In the genomic region with DNA sequence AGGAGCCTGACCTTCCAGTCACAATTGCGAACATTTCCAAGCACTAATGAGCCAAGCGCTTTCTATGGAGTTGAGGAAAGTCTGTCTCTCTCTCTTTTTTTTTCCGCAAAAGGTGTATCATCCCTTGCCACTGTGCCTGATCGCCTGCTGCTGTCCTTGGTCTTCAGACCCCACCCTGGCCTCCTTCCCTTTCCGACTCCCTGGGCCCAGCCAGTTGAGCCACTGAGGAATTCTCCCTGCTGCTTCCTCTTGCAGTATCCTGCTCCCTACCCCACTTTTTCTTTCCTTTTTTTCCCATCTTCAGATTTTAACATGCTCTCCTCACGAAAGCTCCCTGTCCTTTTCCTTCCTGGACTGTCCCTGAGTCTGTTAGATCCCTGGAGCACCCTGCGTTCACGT, we compare ENCODE assay signal across 24 cellular contexts.
A peak's percentile ranks its signal among the peaks of the same experiment; 100 is the strongest.
DNase-seq lines count a peak whose midpoint lies in the region; ATAC-seq and TF ChIP-seq lines count a peak whose summit lies in the region.
"Had no signal": no experiment of that assay in that cellular context is flagged by ENCODE, and none has a peak within 500 bp of the region (broad histone marks: within the 10 kb centered on the region; RNA-seq: fewer than 3 reads in every experiment).

No MANE protein-coding gene starts in this region.

- WGBS in heart left ventricle, 4 donors = 64 to 80% (median 72%) methylated on average over 8 of the region's 8 CpGs
- 80 to 84% methylated on average over 8 of the region's 8 CpGs for WGBS in esophagus squamous epithelium, 2 donors
- WGBS in suprapubic skin = 71% methylated on average over 8 of the region's 8 CpGs

- H3K27ac Mint-ChIP-seq in nephron progenitor cell = peak overlapping the region; percentile 31
- H3K27ac Mint-ChIP-seq: activated CD4-positive, alpha-beta memory T cell treated with anti-CD3 and anti-CD28 coated beads for 36 hours; activated naive CD4-positive, alpha-beta T cell treated with anti-CD3 and anti-CD28 coated beads, Interleukin-2, amount 10 ng/mL, durations not matched to agents 7 days and 5 days; T-helper 1 cell treated with Interleukin-12 subunit alpha and Interleukin-12 subunit beta and Interleukin-4 antibody, amounts not matched to agents 30 μg/mL and 1 μg/mL, for 36 hours had no signal

- TF ChIP-seq EP300 in suprapubic skin (IDR thresholded peaks at IDR 0.05) = no peak

- ATAC-seq in heart left ventricle = no peak
- ATAC-seq in left ventricle myocardium superior = no peak
- ATAC-seq in HG03039 (IDR thresholded peaks at IDR 0.05; ENCODE audit: unreplicated experiment) = no peak
- ATAC-seq: activated CD4-positive, CD25-positive, alpha-beta regulatory T cell treated with anti-CD3 and anti-CD28 coated beads, Interleukin-2, amount 50 U/mL, for 24 hours; esophagus mucosa had no signal

- H3K36me3 Mint-ChIP-seq in nephron progenitor cell (ENCODE audit: low read depth) = peaks cover 10% of the 10 kb centered on the region
- H3K36me3 Mint-ChIP-seq: activated naive CD4-positive, alpha-beta T cell treated with anti-CD3 and anti-CD28 coated beads, Interleukin-2, amount 10 ng/mL, durations not matched to agents 7 days and 5 days had no signal

- no peaks in the 10 kb centered on the region for H3K36me3 ChIP-seq in heart left ventricle
- H3K36me3 ChIP-seq in esophagus squamous epithelium = no peaks in the 10 kb centered on the region
- no peaks in the 10 kb centered on the region for H3K36me3 ChIP-seq in suprapubic skin
- H3K36me3 ChIP-seq: brain microvascular endothelial cell, neutrophil had no signal

- no peaks in the 10 kb centered on the region for H3K9me3 Mint-ChIP-seq in nephron progenitor cell
- H3K9me3 Mint-ChIP-seq: activated CD4-positive, alpha-beta memory T cell treated with anti-CD3 and anti-CD28 coated beads for 36 hours; activated naive CD4-positive, alpha-beta T cell treated with anti-CD3 and anti-CD28 coated beads, Interleukin-2, amount 10 ng/mL, durations not matched to agents 7 days and 5 days; T-helper 1 cell treated with Interleukin-12 subunit alpha and Interleukin-12 subunit beta and Interleukin-4 antibody, amounts not matched to agents 30 μg/mL and 1 μg/mL, for 36 hours had no signal

- DNase-seq in heart left ventricle (no peak), left ventricle myocardium superior (no peak), esophagus squamous epithelium (lab: John Stamatoyannopoulos, UW) (no peak), nephron progenitor cell (no peak), suprapubic skin (ENCODE audit: low spot score in 2 of 2) (no peak), iPS-NIHi11 (ENCODE audit: low spot score) (no peak)
- DNase-seq in activated CD4-positive, alpha-beta T cell treated with anti-CD3 and anti-CD28 coated beads for 4 hours = no peak
- DNase-seq: 8988T; activated CD4-positive, alpha-beta memory T cell treated with anti-CD3 and anti-CD28 coated beads for 36 hours; activated CD8-positive, alpha-beta memory T cell treated with anti-CD3 and anti-CD28 coated beads, Interleukin-2, amount 50 U/mL, for 48 hours; activated naive CD4-positive, alpha-beta T cell treated with anti-CD3 and anti-CD28 coated beads, Interleukin-2, amount 10 ng/mL, durations not matched to agents 7 days and 5 days; brain microvascular endothelial cell; effector memory CD4-positive, alpha-beta T cell; NCI-H1417 treated with DMSO at 0.1 percent for 48 hours; NCI-H2081 treated with DMSO at 0.1 percent for 48 hours; NCI-H82 had no signal

- peaks cover 57% of the 10 kb centered on the region for H3K4me1 Mint-ChIP-seq in nephron progenitor cell
- H3K4me1 Mint-ChIP-seq: activated naive CD4-positive, alpha-beta T cell treated with anti-CD3 and anti-CD28 coated beads, Interleukin-2, amount 10 ng/mL, durations not matched to agents 7 days and 5 days had no signal

- no peak overlapping the region for H3K4me3 Mint-ChIP-seq in nephron progenitor cell
- H3K4me3 Mint-ChIP-seq: activated CD4-positive, alpha-beta memory T cell treated with anti-CD3 and anti-CD28 coated beads for 36 hours; activated naive CD4-positive, alpha-beta T cell treated with anti-CD3 and anti-CD28 coated beads, Interleukin-2, amount 10 ng/mL, durations not matched to agents 7 days and 5 days; T-helper 1 cell treated with Interleukin-12 subunit alpha and Interleukin-12 subunit beta and Interleukin-4 antibody, amounts not matched to agents 30 μg/mL and 1 μg/mL, for 36 hours had no signal

- peaks cover 0 to 35% (median 21%) of the 10 kb centered on the region in 12 donors for H3K4me1 ChIP-seq in heart left ventricle
- peaks cover 0 to 28% (median 0%) of the 10 kb centered on the region in 3 donors for H3K4me1 ChIP-seq in esophagus squamous epithelium
- peaks cover 5% of the 10 kb centered on the region for H3K4me1 ChIP-seq in suprapubic skin

- no peak for TF ChIP-seq CTCF in heart left ventricle (IDR thresholded peaks at IDR 0.05)
- TF ChIP-seq CTCF in esophagus squamous epithelium (IDR thresholded peaks at IDR 0.05) = no peak
- TF ChIP-seq CTCF in nephron progenitor cell (IDR thresholded peaks at IDR 0.05) = no peak
- no peak for TF ChIP-seq CTCF in suprapubic skin (IDR thresholded peaks at IDR 0.05)

- H3K9me3 ChIP-seq in heart left ventricle (no peaks in the 10 kb centered on the region), esophagus squamous epithelium (no peaks in the 10 kb centered on the region), suprapubic skin (no peaks in the 10 kb centered on the region)
- H3K9me3 ChIP-seq: neutrophil had no signal

- intact Hi-C loops in heart left ventricle (cut with DNase I) = loop anchor here in 1 of 10 donors (10.0 kb wide), 1 partner anchor 167 kb away; a partner anchor contains a TSS
- intact Hi-C loops in left ventricle myocardium superior (cut with micrococcal nuclease) = no loop called here
- intact Hi-C loops in esophagus squamous epithelium (cut with DNase I) = no loop called here

- H3K27ac ChIP-seq in heart left ventricle = peak overlapping the region in 7 of 12 donors; percentile 45 to 64 (median 52)
- H3K27ac ChIP-seq in esophagus squamous epithelium = peak overlapping the region in 1 of 4 donors; percentile 19
- no peak overlapping the region for H3K27ac ChIP-seq in suprapubic skin
- H3K27ac ChIP-seq: brain microvascular endothelial cell, neutrophil, RWPE1, SK-N-MC had no signal

- no peaks in the 10 kb centered on the region for H3K27me3 Mint-ChIP-seq in nephron progenitor cell (ENCODE audit: low read depth, poor library complexity)

- peak overlapping the region in 11 of 12 donors; percentile 3 to 52 (median 41) for H3K4me3 ChIP-seq in heart left ventricle
- H3K4me3 ChIP-seq in esophagus squamous epithelium = peak overlapping the region in 3 of 4 donors; percentile 17 to 43 (median 17)
- H3K4me3 ChIP-seq in suprapubic skin = peak overlapping the region; percentile 15
- H3K4me3 ChIP-seq: lung, SK-N-MC had no signal

- H3K27me3 ChIP-seq in heart left ventricle = no peaks in the 10 kb centered on the region
- H3K27me3 ChIP-seq in esophagus squamous epithelium = no peaks in the 10 kb centered on the region
- H3K27me3 ChIP-seq in suprapubic skin = no peaks in the 10 kb centered on the region
- H3K27me3 ChIP-seq: brain microvascular endothelial cell, neutrophil had no signal

- no peak for TF ChIP-seq POLR2A in heart left ventricle (IDR thresholded peaks at IDR 0.05)
- TF ChIP-seq POLR2A in esophagus squamous epithelium (IDR thresholded peaks at IDR 0.05) = no peak
- no peak for TF ChIP-seq POLR2A in suprapubic skin (IDR thresholded peaks at IDR 0.05)
